In genomic region chr7:3437467-3437866, GRCh38 we compare ENCODE assay signal across 1 cellular context.
TF ChIP-seq lines count a peak whose summit lies in the region.

No MANE protein-coding gene starts in this region.

TF ChIP-seq in IMR-90, 13 proteins besides CTCF, POLR2A, EP300 and RAD21 (continued from another document):
- TF ChIP-seq ELK1 (IDR thresholded peaks at IDR 0.05; ENCODE audit: borderline replicate concordance, low read depth, low read length), result no peak
